10 cellular contexts compared by ENCODE assay signal in the genomic region with DNA sequence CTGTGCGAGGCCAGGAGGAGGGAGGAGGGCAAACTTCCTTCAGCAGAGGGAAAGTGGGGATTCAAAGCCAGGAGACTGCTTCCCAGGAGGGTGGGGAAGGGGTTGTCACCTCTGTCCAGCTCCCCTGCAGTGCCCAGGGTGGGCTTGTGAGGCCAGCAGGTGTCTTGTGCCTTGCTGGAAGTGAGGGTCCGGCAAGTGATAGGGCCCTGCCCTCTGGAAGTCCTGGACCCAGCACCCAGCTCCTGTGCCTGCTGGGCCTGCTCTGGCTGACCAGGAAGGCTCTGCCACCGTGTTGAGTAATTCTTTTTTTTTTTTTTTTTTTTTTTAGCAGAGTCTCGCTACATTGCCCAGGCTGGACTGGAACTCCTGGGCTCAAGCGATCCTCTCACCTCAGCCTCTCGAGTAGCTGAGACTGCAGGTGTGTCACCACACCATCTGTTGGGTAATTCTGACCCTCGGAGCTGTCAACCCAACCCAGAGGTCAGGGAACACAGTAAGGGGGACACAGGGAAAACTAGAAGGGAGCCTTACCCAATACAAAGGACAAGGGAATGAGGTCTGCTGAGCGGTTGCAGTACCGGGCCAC. TPM values are rescaled to one million over a fixed set of nuclear protein-coding genes. Genes with fewer than 3 reads are reported as not detected.
DNase-seq lines count a peak whose midpoint lies in the region; ATAC-seq and TF ChIP-seq lines count a peak whose summit lies in the region.
"Had no signal": no experiment of that assay in that cellular context is flagged by ENCODE, and none has a peak within 500 bp of the region (broad histone marks: within the 10 kb centered on the region; RNA-seq: fewer than 3 reads in every experiment).

No MANE protein-coding gene starts in this region.

- no peaks in the 10 kb centered on the region for H3K27me3 Mint-ChIP-seq in T-helper 2 cell treated with Interferon-gamma antibody and Interleukin-4, amounts not matched to agents 5 μg/mL and 100 μg/mL, for 36 hours (ENCODE audit: low read depth)
- no peaks in the 10 kb centered on the region for H3K27me3 Mint-ChIP-seq in activated CD4-positive, alpha-beta memory T cell treated with anti-CD3 and anti-CD28 coated beads, Interleukin-2, amount 10 ng/mL, durations not matched to agents 7 days and 5 days

- H3K9me3 ChIP-seq in iPS-18a (ENCODE audit: control insufficient read depth, low read depth, low read length) (no peaks in the 10 kb centered on the region), stomach (no peaks in the 10 kb centered on the region)

- no peak overlapping the region for H3K27ac ChIP-seq in iPS-18a (ENCODE audit: low read length)
- H3K27ac ChIP-seq in stomach = peak overlapping the region; percentile 27 to 78 (median 52)

- H3K4me1 ChIP-seq in iPS-18a (ENCODE audit: control insufficient read depth, low read depth, low read length) (peaks cover 19% of the 10 kb centered on the region), stomach (peaks cover 32 to 36% (median 34%) of the 10 kb centered on the region in 4 donors)

- H3K27me3 ChIP-seq in iPS-18a (ENCODE audit: control insufficient read depth, insufficient read depth, low read length) = peaks cover 22% of the 10 kb centered on the region
- H3K27me3 ChIP-seq in stomach = no peaks in the 10 kb centered on the region

- DNase-seq in T-helper 2 cell treated with Interferon-gamma antibody and Interleukin-4, amounts not matched to agents 5 μg/mL and 100 μg/mL, for 36 hours (ENCODE audit: low spot score) = no peak
- no peak for DNase-seq in T-helper 2 cell
- DNase-seq in activated CD4-positive, alpha-beta memory T cell treated with anti-CD3 and anti-CD28 coated beads, Interleukin-2, amount 10 ng/mL, durations not matched to agents 7 days and 5 days = no peak
- no peak for DNase-seq in stomach
- DNase-seq in ACHN = no peak
- DNase-seq: 8988T, NCI-H2227 treated with DMSO at 0.1 percent for 48 hours had no signal

- TF ChIP-seq CTCF in stomach (IDR thresholded peaks at IDR 0.05) = no peak

- intact Hi-C loops in stomach (cut with DNase I; ENCODE audit: low total_unique reads) = no loop called here

- no peaks in the 10 kb centered on the region for H3K9me3 Mint-ChIP-seq in T-helper 2 cell treated with Interferon-gamma antibody and Interleukin-4, amounts not matched to agents 5 μg/mL and 100 μg/mL, for 36 hours
- H3K9me3 Mint-ChIP-seq in activated CD4-positive, alpha-beta memory T cell treated with anti-CD3 and anti-CD28 coated beads, Interleukin-2, amount 10 ng/mL, durations not matched to agents 7 days and 5 days = no peaks in the 10 kb centered on the region

- ATAC-seq in HG03469 (IDR thresholded peaks at IDR 0.05; ENCODE audit: unreplicated experiment) = no peak
- ATAC-seq in HG03139 (IDR thresholded peaks at IDR 0.05; ENCODE audit: unreplicated experiment) = no peak

- CTCF ChIA-PET in activated CD4-positive, alpha-beta memory T cell treated with anti-CD3 and anti-CD28 coated beads, Interleukin-2, amount 10 ng/mL, durations not matched to agents 7 days and 5 days (lab: Charles Lee) = interaction anchor here (0.6 to 3.3 kb wide), 9 partner anchors 12 to 900 kb away, joined by 3 to 18 read pairs (median 3); partner anchors contain the start of genes BTBD19, GPBP1L1 and PLK3

- POLR2A ChIA-PET in activated CD4-positive, alpha-beta memory T cell treated with anti-CD3 and anti-CD28 coated beads, Interleukin-2, amount 10 ng/mL, durations not matched to agents 7 days and 5 days (lab: Charles Lee) = interaction anchor here (0.8 to 17.1 kb wide), 10 partner anchors 11 to 224 kb away, joined by 3 to 454 read pairs (median 10); partner anchors contain the start of genes BTBD19, DYNLT4, HECTD3 and PLK3

- no peak overlapping the region for H3K27ac Mint-ChIP-seq in T-helper 2 cell treated with Interferon-gamma antibody and Interleukin-4, amounts not matched to agents 5 μg/mL and 100 μg/mL, for 36 hours
- H3K27ac Mint-ChIP-seq in activated CD4-positive, alpha-beta memory T cell treated with anti-CD3 and anti-CD28 coated beads, Interleukin-2, amount 10 ng/mL, durations not matched to agents 7 days and 5 days = no peak overlapping the region

- in situ Hi-C loops in ACHN (cut with HindIII; ENCODE audit: low pct_ligation_motif_present, low pct_unique_long_range_greater_than_20kb, low sequenced_read_pairs) = no loop called here

- TF ChIP-seq POLR2A in stomach (IDR thresholded peaks at IDR 0.05) = no peak

- peak overlapping the region; percentile 67 for H3K4me3 Mint-ChIP-seq in T-helper 2 cell treated with Interferon-gamma antibody and Interleukin-4, amounts not matched to agents 5 μg/mL and 100 μg/mL, for 36 hours
- peak overlapping the region; percentile 59 for H3K4me3 Mint-ChIP-seq in activated CD4-positive, alpha-beta memory T cell treated with anti-CD3 and anti-CD28 coated beads, Interleukin-2, amount 10 ng/mL, durations not matched to agents 7 days and 5 days

- H3K4me1 Mint-ChIP-seq in T-helper 2 cell treated with Interferon-gamma antibody and Interleukin-4, amounts not matched to agents 5 μg/mL and 100 μg/mL, for 36 hours (ENCODE audit: low read depth) = peaks cover 24% of the 10 kb centered on the region
- H3K4me1 Mint-ChIP-seq in activated CD4-positive, alpha-beta memory T cell treated with anti-CD3 and anti-CD28 coated beads, Interleukin-2, amount 10 ng/mL, durations not matched to agents 7 days and 5 days = peaks cover 33% of the 10 kb centered on the region

- H3K4me3 ChIP-seq in iPS-18a (ENCODE audit: low read length) = peak overlapping the region; percentile 69
- H3K4me3 ChIP-seq in stomach = peak overlapping the region in 2 of 4 donors; percentile 47 to 51

- no peaks in the 10 kb centered on the region for H3K36me3 ChIP-seq in iPS-18a (ENCODE audit: control insufficient read depth, low read depth, low read length)
- H3K36me3 ChIP-seq in stomach = peaks cover 0 to 5% (median 3%) of the 10 kb centered on the region in 4 donors

- H3K36me3 Mint-ChIP-seq in T-helper 2 cell treated with Interferon-gamma antibody and Interleukin-4, amounts not matched to agents 5 μg/mL and 100 μg/mL, for 36 hours (ENCODE audit: low read depth) = peaks cover 9% of the 10 kb centered on the region
- H3K36me3 Mint-ChIP-seq in activated CD4-positive, alpha-beta memory T cell treated with anti-CD3 and anti-CD28 coated beads, Interleukin-2, amount 10 ng/mL, durations not matched to agents 7 days and 5 days (ENCODE audit: low read depth) = peaks cover 9% of the 10 kb centered on the region

- no peak for TF ChIP-seq EP300 in stomach (IDR thresholded peaks at IDR 0.05)

- WGBS in stomach, 5 donors = 79 to 85% (median 83%) methylated on average over 8 to 9 of the region's 9 CpGs

- peak overlapping the region; percentile 61 for H3K9ac ChIP-seq in iPS-18a (ENCODE audit: low read length)

RNA-seq across cellular contexts. Expression of gene BEST4, which starts 1.0 kb away (rescaled TPM):
- 1 to 10 TPM; 1.0 to 1.3 TPM for total RNA-seq in activated CD4-positive, alpha-beta memory T cell treated with anti-CD3 and anti-CD28 coated beads, Interleukin-2, amount 10 ng/mL, durations not matched to agents 7 days and 5 days
- total RNA-seq in stomach = 10 to 100 TPM in 1 of 5 donors, under 1 TPM in 1, not detected in 3; 0.87 to 60.0 TPM
- polyA plus RNA-seq in stomach = under 1 TPM in 1 of 3 donors, not detected in 2; 0.35 TPM

RNA-seq across cellular contexts. Expression of gene RPS8, which starts 11.6 kb away (rescaled TPM):
- 1,000 to 10,000 TPM; 1,610 to 1,658 TPM for total RNA-seq in activated CD4-positive, alpha-beta memory T cell treated with anti-CD3 and anti-CD28 coated beads, Interleukin-2, amount 10 ng/mL, durations not matched to agents 7 days and 5 days
- 1,000 to 10,000 TPM in 4 of 5 donors, 100 to 1,000 TPM in 1; 322 to 2,657 (median 1,647) TPM for total RNA-seq in stomach
- polyA plus RNA-seq in stomach = 1,000 to 10,000 TPM; 2,591 to 3,429 (median 3,008) TPM

RNA-seq across cellular contexts. Expression of gene PLK3, which starts 13.2 kb away (rescaled TPM):
- 10 to 100 TPM; 62.8 to 63.5 TPM for total RNA-seq in activated CD4-positive, alpha-beta memory T cell treated with anti-CD3 and anti-CD28 coated beads, Interleukin-2, amount 10 ng/mL, durations not matched to agents 7 days and 5 days
- total RNA-seq in stomach = 10 to 100 TPM in 4 of 5 donors, under 1 TPM in 1; 0.58 to 30.4 (median 24.3) TPM
- 10 to 100 TPM in 2 of 3 donors, 1 to 10 TPM in 1; 9.5 to 21.2 (median 13.5) TPM for polyA plus RNA-seq in stomach

RNA-seq across cellular contexts. Expression of gene DYNLT4, which starts 20.2 kb away (rescaled TPM):
- 1 to 10 TPM; 1.9 to 2.2 TPM for total RNA-seq in activated CD4-positive, alpha-beta memory T cell treated with anti-CD3 and anti-CD28 coated beads, Interleukin-2, amount 10 ng/mL, durations not matched to agents 7 days and 5 days
- total RNA-seq in stomach = 10 to 100 TPM in 1 of 5 donors, not detected in 4; 25.5 TPM
- polyA plus RNA-seq in stomach = 1 to 10 TPM in 1 of 3 donors, under 1 TPM in 2; 0.38 to 4.4 (median 0.50) TPM

RNA-seq across cellular contexts. Expression of gene BTBD19, which starts 21.4 kb away (rescaled TPM):
- 1 to 10 TPM; 8.4 to 8.7 TPM for total RNA-seq in activated CD4-positive, alpha-beta memory T cell treated with anti-CD3 and anti-CD28 coated beads, Interleukin-2, amount 10 ng/mL, durations not matched to agents 7 days and 5 days
- total RNA-seq in stomach = 1 to 10 TPM in 2 of 5 donors, under 1 TPM in 1, not detected in 2; 0.89 to 4.1 (median 2.9) TPM
- polyA plus RNA-seq in stomach = 1 to 10 TPM; 1.4 to 2.9 (median 2.8) TPM
